27 cellular contexts compared by ENCODE assay signal in the genomic region with DNA sequence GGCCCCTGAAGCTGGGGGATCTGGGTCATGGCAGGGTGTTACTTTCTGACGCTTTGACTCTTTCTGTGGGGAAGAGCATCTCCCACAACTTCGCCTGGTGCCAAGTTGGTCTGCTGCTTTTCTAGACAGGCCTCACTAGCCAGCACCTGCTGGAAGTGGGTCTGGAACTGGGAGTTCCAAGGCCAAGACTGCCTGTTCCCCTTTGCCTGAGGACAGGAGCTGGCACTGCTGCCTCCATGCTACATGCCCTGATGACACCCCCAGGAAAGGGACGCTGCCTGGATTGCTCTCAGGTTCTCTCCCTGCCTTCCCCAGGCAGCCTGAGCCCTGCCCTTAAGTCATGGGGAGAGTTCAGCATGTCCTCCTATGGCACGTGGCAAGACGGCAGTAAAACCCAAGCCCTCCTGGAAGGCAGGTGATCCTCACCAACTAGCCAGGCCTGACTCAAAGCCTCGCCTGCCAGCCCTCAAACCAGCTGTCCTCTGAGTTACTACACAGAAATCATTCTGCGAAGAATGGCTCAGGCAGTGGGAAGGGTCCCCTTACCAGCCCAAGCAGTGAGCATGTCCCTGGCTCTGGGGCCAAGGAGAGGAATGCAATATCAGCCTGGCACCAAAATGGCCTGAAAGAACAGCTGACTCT.
"Had no signal": no experiment of that assay in that cellular context is flagged by ENCODE, and none has a peak within 500 bp of the region (broad histone marks: within the 10 kb centered on the region; RNA-seq: fewer than 3 reads in every experiment).

No MANE protein-coding gene starts in this region.

- H3K27ac Mint-ChIP-seq: activated CD8-positive, alpha-beta T cell treated with anti-CD3 and anti-CD28 coated beads, Interleukin-2, amount 10 ng/mL, durations not matched to agents 7 days and 5 days; activated naive CD4-positive, alpha-beta T cell treated with anti-CD3 and anti-CD28 coated beads, Interleukin-2, amount 50 U/mL, for 72 hours; effector memory CD8-positive, alpha-beta T cell; T-cell; T-helper 2 cell treated with Interferon-gamma antibody and Interleukin-4, amounts not matched to agents 5 μg/mL and 100 μg/mL, for 36 hours had no signal

- H3K27me3 Mint-ChIP-seq: effector memory CD8-positive, alpha-beta T cell; natural killer cell treated with Interleukin-12 subunit alpha and Interleukin-12 subunit beta and Interleukin-15 and Interleukin-18, amount 100 ng/mL, for 72 hours had no signal

- H3K4me2 ChIP-seq: smooth muscle cell had no signal

- DNase-seq: activated CD4-positive, alpha-beta T cell treated with anti-CD3 and anti-CD28 coated beads, Interleukin-2, amount 50 U/mL, for 1 hour; activated CD4-positive, CD25-positive, alpha-beta regulatory T cell treated with anti-CD3 and anti-CD28 coated beads, Interleukin-2, amount 50 U/mL, for 72 hours; activated CD8-positive, alpha-beta T cell treated with anti-CD3 and anti-CD28 coated beads, Interleukin-2, amount 10 ng/mL, durations not matched to agents 7 days and 5 days; activated T-cell treated with anti-CD3 and anti-CD28 coated beads, Interleukin-2, amount 50 U/mL, for 1 hour; brain microvascular endothelial cell; central memory CD4-positive, alpha-beta T cell; colonic mucosa; effector memory CD8-positive, alpha-beta T cell; esophagus squamous epithelium; head of caudate nucleus; pancreas; right lobe of liver; stimulated activated CD4-positive, alpha-beta T cell treated with anti-CD3 and anti-CD28 coated beads, Interleukin-15, amount 100 ng/mL, for 24 hours; stimulated activated naive CD4-positive, alpha-beta T cell; T-cell; testis; trophoblast cell; uterus; WERI-Rb-1 had no signal

- H3K36me3 ChIP-seq: ascending aorta, brain microvascular endothelial cell, colonic mucosa, esophagus squamous epithelium, gastroesophageal sphincter, pancreas, right lobe of liver, uterus, WERI-Rb-1 had no signal

- ATAC-seq: activated CD8-positive, alpha-beta T cell treated with anti-CD3 and anti-CD28 coated beads, Interleukin-2, amount 10 ng/mL, durations not matched to agents 7 days and 5 days; activated naive CD4-positive, alpha-beta T cell treated with anti-CD3 and anti-CD28 coated beads, Interleukin-2, amount 50 U/mL, for 72 hours; effector memory CD8-positive, alpha-beta T cell; gastroesophageal sphincter; natural killer cell treated with Interleukin-12 subunit alpha and Interleukin-12 subunit beta and Interleukin-15 and Interleukin-18, amount 100 ng/mL, for 72 hours; pancreas; right lobe of liver; T-cell had no signal

- H3K9me3 ChIP-seq: ascending aorta, colonic mucosa, esophagus squamous epithelium, gastroesophageal sphincter, pancreas, right lobe of liver, testis, uterus had no signal

- H3K27me3 ChIP-seq: ascending aorta, brain microvascular endothelial cell, colonic mucosa, dorsolateral prefrontal cortex, esophagus squamous epithelium, gastroesophageal sphincter, pancreas, right lobe of liver, testis, uterus had no signal

- H3K4me3 Mint-ChIP-seq: activated CD8-positive, alpha-beta T cell treated with anti-CD3 and anti-CD28 coated beads, Interleukin-2, amount 10 ng/mL, durations not matched to agents 7 days and 5 days; effector memory CD8-positive, alpha-beta T cell; T-cell; T-helper 2 cell treated with Interferon-gamma antibody and Interleukin-4, amounts not matched to agents 5 μg/mL and 100 μg/mL, for 36 hours had no signal

- H3K36me3 Mint-ChIP-seq: natural killer cell treated with Interleukin-12 subunit alpha and Interleukin-12 subunit beta and Interleukin-15 and Interleukin-18, amount 100 ng/mL, for 72 hours; T-cell had no signal

- H3K9me3 Mint-ChIP-seq: activated naive CD4-positive, alpha-beta T cell treated with anti-CD3 and anti-CD28 coated beads, Interleukin-2, amount 50 U/mL, for 72 hours; effector memory CD8-positive, alpha-beta T cell; natural killer cell treated with Interleukin-12 subunit alpha and Interleukin-12 subunit beta and Interleukin-15 and Interleukin-18, amount 100 ng/mL, for 72 hours; T-cell; T-helper 2 cell treated with Interferon-gamma antibody and Interleukin-4, amounts not matched to agents 5 μg/mL and 100 μg/mL, for 36 hours had no signal

- H3K4me3 ChIP-seq: ascending aorta, colonic mucosa, gastroesophageal sphincter, lung, pancreas, smooth muscle cell, testis, uterus had no signal

- H3K27ac ChIP-seq: ascending aorta, brain microvascular endothelial cell, colonic mucosa, esophagus squamous epithelium, pancreas, testis, WERI-Rb-1 had no signal

- H3K4me1 ChIP-seq: ascending aorta, colonic mucosa, pancreas, testis had no signal
